ENCODE assay signal across 8 cellular contexts in the genomic region with DNA sequence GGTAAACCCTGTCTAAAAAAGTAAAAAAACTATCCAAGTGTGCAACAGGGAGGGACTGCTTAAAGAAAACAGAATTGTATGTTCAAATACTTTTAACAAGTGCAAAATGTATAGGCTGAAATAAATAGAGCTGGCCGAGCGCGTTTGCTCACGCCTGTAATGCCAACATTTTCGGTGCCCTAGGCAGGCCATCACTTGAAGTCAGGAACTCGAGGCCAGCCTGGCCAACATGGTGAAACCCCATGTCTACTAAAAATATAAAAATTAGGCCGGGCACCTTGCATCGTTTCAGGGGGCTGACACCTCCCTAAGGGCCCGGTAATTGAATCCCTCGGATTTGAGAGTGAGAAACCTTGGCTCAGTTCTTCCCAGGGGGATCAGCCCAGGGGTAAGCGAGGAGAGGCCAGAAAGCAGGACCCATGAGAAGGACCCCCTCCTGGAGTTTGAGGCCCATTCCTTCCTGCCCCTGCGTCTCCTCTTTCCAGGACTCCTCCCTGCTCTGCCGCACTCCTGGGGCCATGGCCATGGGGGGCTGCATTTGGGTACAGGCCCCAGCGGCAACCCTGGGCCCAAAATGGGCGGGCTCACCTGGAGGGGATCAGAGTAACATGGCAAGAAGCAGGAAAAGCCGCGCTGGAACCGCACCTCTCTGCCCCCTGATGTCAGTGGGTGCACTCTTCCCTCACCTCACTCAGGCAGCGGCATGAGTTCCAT.
DNase-seq lines count a peak whose midpoint lies in the region; ATAC-seq lines count a peak whose summit lies in the region.

No MANE protein-coding gene starts in this region.

- peak overlapping the region; percentile 89 for H3K4me3 ChIP-seq in HUES48 (ENCODE audit: low read depth, low read length)
- peak overlapping the region; percentile 85 for H3K4me3 ChIP-seq in iPS-18a (ENCODE audit: low read length)

- H3K36me3 Mint-ChIP-seq in activated T-helper 1 cell treated with anti-CD3 and anti-CD28 coated beads, Interleukin-12 subunit alpha, Interleukin-12 subunit beta, Interleukin-2, Interleukin-4 antibody, amounts not matched to agents 30 ng/mL and 10 ng/mL and 1 ng/mL, durations not matched to agents 14 hours and 24 hours and 36 hours (ENCODE audit: low read depth), result no peaks in the 10 kb centered on the region

- peak overlapping the region; percentile 95 for H3K9ac ChIP-seq in HUES48 (ENCODE audit: low read depth, low read length)
- peak overlapping the region; percentile 96 for H3K9ac ChIP-seq in iPS-18a (ENCODE audit: low read length)

- H3K27ac Mint-ChIP-seq in activated T-helper 1 cell treated with anti-CD3 and anti-CD28 coated beads, Interleukin-12 subunit alpha, Interleukin-12 subunit beta, Interleukin-2, Interleukin-4 antibody, amounts not matched to agents 30 ng/mL and 10 ng/mL and 1 ng/mL, durations not matched to agents 14 hours and 24 hours and 36 hours, result peak overlapping the region; percentile 98

- no peaks in the 10 kb centered on the region for H3K9me3 ChIP-seq in HUES48 (ENCODE audit: control insufficient read depth, insufficient read depth, low read length)
- no peaks in the 10 kb centered on the region for H3K9me3 ChIP-seq in iPS-18a (ENCODE audit: control insufficient read depth, low read depth, low read length)

- H3K27me3 ChIP-seq in HUES48 (ENCODE audit: control insufficient read depth, insufficient read depth, low read length) (no peaks in the 10 kb centered on the region), iPS-18a (ENCODE audit: control insufficient read depth, insufficient read depth, low read length) (no peaks in the 10 kb centered on the region)

- H3K27ac ChIP-seq in HUES48 (ENCODE audit: low read depth, low read length) (peak overlapping the region; percentile 97), iPS-18a (ENCODE audit: low read length) (peak overlapping the region; percentile 98)

- peaks cover 19% of the 10 kb centered on the region for H3K4me1 Mint-ChIP-seq in activated T-helper 1 cell treated with anti-CD3 and anti-CD28 coated beads, Interleukin-12 subunit alpha, Interleukin-12 subunit beta, Interleukin-2, Interleukin-4 antibody, amounts not matched to agents 30 ng/mL and 10 ng/mL and 1 ng/mL, durations not matched to agents 14 hours and 24 hours and 36 hours (ENCODE audit: low read depth)

- peaks cover 15% of the 10 kb centered on the region for H3K4me1 ChIP-seq in HUES48 (ENCODE audit: control insufficient read depth, insufficient read depth, low read length)
- H3K4me1 ChIP-seq in iPS-18a (ENCODE audit: control insufficient read depth, low read depth, low read length), result peaks cover 11% of the 10 kb centered on the region

- DNase-seq in activated T-helper 1 cell treated with anti-CD3 and anti-CD28 coated beads, Interleukin-12 subunit alpha, Interleukin-12 subunit beta, Interleukin-2, Interleukin-4 antibody, amounts not matched to agents 30 ng/mL and 10 ng/mL and 1 ng/mL, durations not matched to agents 14 hours and 24 hours and 36 hours (ENCODE audit: low spot score), result no peak
- peak; percentile 31 for DNase-seq in stimulated activated CD8-positive, alpha-beta memory T cell treated with anti-CD3 and anti-CD28 coated beads, Interleukin-4, amount 100 ng/mL, for 48 hours
- DNase-seq in NCI-H524 (lab: John Stamatoyannopoulos, UW) (no peak), activated gamma-delta T cell (lab: John Stamatoyannopoulos, UW) (no peak)
- DNase-seq in stimulated activated naive CD4-positive, alpha-beta T cell treated with Interleukin-2 at 50 U/mL for 16 hours (lab: John Stamatoyannopoulos, UW), result no peak

- no peak for ATAC-seq in GM19324 (IDR thresholded peaks at IDR 0.05; ENCODE audit: low FRiP score, unreplicated experiment)

- H3K9me3 Mint-ChIP-seq in activated T-helper 1 cell treated with anti-CD3 and anti-CD28 coated beads, Interleukin-12 subunit alpha, Interleukin-12 subunit beta, Interleukin-2, Interleukin-4 antibody, amounts not matched to agents 30 ng/mL and 10 ng/mL and 1 ng/mL, durations not matched to agents 14 hours and 24 hours and 36 hours, result no peaks in the 10 kb centered on the region

- peak overlapping the region; percentile 90 for H3K4me3 Mint-ChIP-seq in activated T-helper 1 cell treated with anti-CD3 and anti-CD28 coated beads, Interleukin-12 subunit alpha, Interleukin-12 subunit beta, Interleukin-2, Interleukin-4 antibody, amounts not matched to agents 30 ng/mL and 10 ng/mL and 1 ng/mL, durations not matched to agents 14 hours and 24 hours and 36 hours

- H3K36me3 ChIP-seq in HUES48 (ENCODE audit: control insufficient read depth, insufficient read depth, low read length) (no peaks in the 10 kb centered on the region), iPS-18a (ENCODE audit: control insufficient read depth, low read depth, low read length) (no peaks in the 10 kb centered on the region)

- peaks cover 8% of the 10 kb centered on the region for H3K27me3 Mint-ChIP-seq in activated T-helper 1 cell treated with anti-CD3 and anti-CD28 coated beads, Interleukin-12 subunit alpha, Interleukin-12 subunit beta, Interleukin-2, Interleukin-4 antibody, amounts not matched to agents 30 ng/mL and 10 ng/mL and 1 ng/mL, durations not matched to agents 14 hours and 24 hours and 36 hours (ENCODE audit: insufficient read depth)

- intact Hi-C loops in activated T-helper 1 cell treated with anti-CD3 and anti-CD28 coated beads, Interleukin-12 subunit alpha, Interleukin-12 subunit beta, Interleukin-2, Interleukin-4 antibody, amounts not matched to agents 30 ng/mL and 10 ng/mL and 1 ng/mL, durations not matched to agents 14 hours and 24 hours and 36 hours (cut with micrococcal nuclease), result loop anchor here (1.0 to 10.0 kb wide), 4 partner anchors 49 to 1095 kb away; no protein-coding TSS in a partner anchor
